8 cellular contexts compared by ENCODE assay signal in the genomic region with DNA sequence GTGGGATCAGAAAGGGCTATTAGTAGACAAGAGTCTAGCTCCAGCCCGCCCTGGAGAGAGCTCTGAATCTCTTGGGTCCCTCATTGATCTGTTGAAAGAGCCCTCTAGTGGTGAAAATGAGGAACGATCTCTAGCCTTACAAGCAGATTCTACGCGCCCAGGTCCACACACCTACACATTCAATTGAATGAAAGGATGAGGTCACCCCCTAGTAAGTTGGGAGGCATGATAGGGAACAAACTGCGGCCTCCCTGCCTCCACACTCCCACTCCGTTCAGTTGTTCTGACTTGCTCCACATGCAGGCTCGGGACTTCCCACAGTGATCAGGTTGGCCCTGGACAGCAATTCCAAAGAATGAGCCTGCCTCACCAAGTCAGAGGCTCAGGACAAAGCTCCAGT. TPM values are rescaled to one million over a fixed set of nuclear protein-coding genes. Genes with fewer than 3 reads are reported as not detected.
A peak's percentile ranks its signal among the peaks of the same experiment; 100 is the strongest.
DNase-seq lines count a peak whose midpoint lies in the region; ATAC-seq, FAIRE-seq and TF ChIP-seq lines count a peak whose summit lies in the region.

No MANE protein-coding gene starts in this region.

- ATAC-seq in GM19395 (IDR thresholded peaks at IDR 0.05; ENCODE audit: unreplicated experiment) = no peak

- CTCF ChIA-PET in H1 (lab: Charles Lee; ENCODE audit: partially characterized antibody) = interaction anchor here (0.5 to 10.0 kb wide), 80 partner anchors 9 to 1074 kb away, joined by 3 to 124 read pairs (median 4); no protein-coding TSS in a partner anchor

- H3K23me2 ChIP-seq in H1 (ENCODE audit: low read depth, low read length) = peaks cover 6% of the 10 kb centered on the region; the same call in 1 of the 2 replicates

- no peaks in the 10 kb centered on the region for H3K79me2 ChIP-seq in H1 (ENCODE audit: control insufficient read depth in 1 of 2, insufficient read depth in 2 of 2, low read length in 2 of 2)

- peak; percentile 76 for TF ChIP-seq CTCF in GM12875 (IDR thresholded peaks at IDR 0.05; ENCODE audit: borderline replicate concordance, insufficient read depth, low read depth, low read length)
- TF ChIP-seq CTCF in H1 (IDR thresholded peaks at IDR 0.05; ENCODE audit: control extremely low read depth in 1 of 3, insufficient read depth in 1 of 3, low read depth in 1 of 3, low read length in 3 of 3) = peak; percentile 0 to 79 (median 79)
- TF ChIP-seq CTCF in tibial nerve (IDR thresholded peaks at IDR 0.05) = peak; percentile 43 to 66 (median 46)

- no peak overlapping the region for H2BK12ac ChIP-seq in H1 (ENCODE audit: low read depth, low read length)

- H3K18ac ChIP-seq in H1 (ENCODE audit: extremely low read depth, low read length) = no peak overlapping the region

- H3K4me3 Mint-ChIP-seq in activated CD4-positive, alpha-beta T cell treated with anti-CD3 and anti-CD28 coated beads, Interleukin-2, amount 10 ng/mL, durations not matched to agents 24 days and 14 days = no peak overlapping the region

- intact Hi-C loops in activated CD4-positive, alpha-beta T cell treated with anti-CD3 and anti-CD28 coated beads, Interleukin-2, amount 10 ng/mL, durations not matched to agents 24 days and 14 days (cut with micrococcal nuclease) = loop anchor here (1.0 kb wide), 2 partner anchors 182 to 211 kb away; no protein-coding TSS in a partner anchor

- no peaks in the 10 kb centered on the region for H3K79me1 ChIP-seq in H1 (ENCODE audit: low read depth, low read length)

- TF ChIP-seq POLR2A in H1 (IDR thresholded peaks at IDR 0.05; ENCODE audit: control extremely low read depth in 1 of 2, low read depth in 2 of 2, low read length in 2 of 2) = no peak
- no peak for TF ChIP-seq POLR2A in tibial nerve (IDR thresholded peaks at IDR 0.05)

- H3K9me3 ChIP-seq in H1 (ENCODE audit: insufficient read depth in 2 of 2, low read depth in 1 of 2, low read length in 1 of 2) (no peaks in the 10 kb centered on the region), tibial nerve (no peaks in the 10 kb centered on the region)

- H3K4me2 ChIP-seq in H1 (ENCODE audit: insufficient read depth in 1 of 2, low read depth in 2 of 2, low read length in 2 of 2) = no peak overlapping the region

- H3K27me3 Mint-ChIP-seq in activated CD4-positive, alpha-beta T cell treated with anti-CD3 and anti-CD28 coated beads, Interleukin-2, amount 10 ng/mL, durations not matched to agents 24 days and 14 days = peaks cover 40% of the 10 kb centered on the region

- no peak overlapping the region for H2BK15ac ChIP-seq in H1 (ENCODE audit: low read length)

- H3K9ac ChIP-seq in H1 (replicated peaks in 1 of 4; ENCODE audit: extremely low read depth in 1 of 4, low read depth in 3 of 4, low read length in 3 of 4) = no peak overlapping the region

- DNase-seq in AG08395 (ENCODE audit: low spot score) (peak; percentile 30), NCI-H2029 (lab: John Stamatoyannopoulos, UW) (peak; percentile 63), H1 (ENCODE audit: low read depth in 1 of 2, low spot score in 2 of 2) (peak; percentile 33 to 54), mucosa of gallbladder (ENCODE audit: low spot score) (peak; percentile 11), tibial nerve (ENCODE audit: low spot score in 2 of 2) (no peak)
- peak; percentile 77 for DNase-seq in activated CD4-positive, alpha-beta T cell treated with anti-CD3 and anti-CD28 coated beads, Interleukin-2, amount 10 ng/mL, durations not matched to agents 24 days and 14 days

- no peak overlapping the region; the same call in 1 of the 2 replicates for H2AK5ac ChIP-seq in H1 (ENCODE audit: low read depth, low read length)

- 18% methylated on average over 7 of the region's 7 CpGs; no CpG with 5 or more reads in 1 of the 2 experiments for WGBS in H1 (ENCODE audit: extremely low coverage in 1 of 2, insufficient coverage in 1 of 2, insufficient read length in 1 of 2, insufficient replicate concordance in 2 of 2, low coverage in 1 of 2, low lambda C conversion rate in 2 of 2, missing lambda C conversion rate in 1 of 2), 2 experiments
- whole genome bisulfite sequencing in tibial nerve, 2 donors = 11 to 16% methylated on average over 7 of the region's 7 CpGs

- H2AFZ ChIP-seq in H1 (ENCODE audit: low read length) = no peak overlapping the region

- H3K23ac ChIP-seq in H1 (ENCODE audit: insufficient read length) = no peak overlapping the region

- H3K36me3 Mint-ChIP-seq in activated CD4-positive, alpha-beta T cell treated with anti-CD3 and anti-CD28 coated beads, Interleukin-2, amount 10 ng/mL, durations not matched to agents 24 days and 14 days (ENCODE audit: low read depth) = no peaks in the 10 kb centered on the region

- no peaks in the 10 kb centered on the region for H3K36me3 ChIP-seq in H1 (ENCODE audit: control insufficient read depth in 2 of 4, insufficient read depth in 4 of 4, low read length in 3 of 4)
- H3K36me3 ChIP-seq in tibial nerve = no peaks in the 10 kb centered on the region

- H2BK20ac ChIP-seq in H1 (ENCODE audit: low read length) = no peak overlapping the region

- no peak overlapping the region for H4K5ac ChIP-seq in H1 (ENCODE audit: insufficient read length, low read depth, low read length)

- H3K4me1 ChIP-seq in H1 (replicated peaks in 1 of 4; ENCODE audit: control insufficient read depth in 3 of 4, insufficient read depth in 4 of 4, low read length in 3 of 4) = peaks cover 0 to 4% (median under 1%) of the 10 kb centered on the region in 4 experiments; a peak in 3 of 7 replicates
- no peaks in the 10 kb centered on the region for H3K4me1 ChIP-seq in tibial nerve

- H3K4ac ChIP-seq in H1 (replicated peaks; ENCODE audit: insufficient read length, low read depth, low read length) = no peak overlapping the region

- no peak overlapping the region for H3K27ac Mint-ChIP-seq in activated CD4-positive, alpha-beta T cell treated with anti-CD3 and anti-CD28 coated beads, Interleukin-2, amount 10 ng/mL, durations not matched to agents 24 days and 14 days

- no peak overlapping the region for H2BK120ac ChIP-seq in H1 (replicated peaks; ENCODE audit: low read depth, low read length)

- TF ChIP-seq RAD21 in H1 (IDR thresholded peaks at IDR 0.05 in 1 of 2, conservative IDR thresholded peaks at IDR 0.05 in 1 of 2; ENCODE audit: low read depth in 2 of 2, low read length in 2 of 2) = peak; percentile 79 to 90

- no peak overlapping the region for H2BK5ac ChIP-seq in H1 (ENCODE audit: low read depth, low read length)

- no peak overlapping the region for H4K91ac ChIP-seq in H1 (replicated peaks; ENCODE audit: insufficient read length, low read length)

- H3K27ac ChIP-seq in H1 (ENCODE audit: low read depth, low read length) = no peak overlapping the region
- H3K27ac ChIP-seq in tibial nerve = no peak overlapping the region

- no peak for TF ChIP-seq EP300 in H1 (IDR thresholded peaks at IDR 0.05; ENCODE audit: borderline replicate concordance in 1 of 2, low read depth in 2 of 2, low read length in 2 of 2)
- no peak for TF ChIP-seq EP300 in tibial nerve (IDR thresholded peaks at IDR 0.05)

- POLR2A ChIA-PET in H1 (lab: Charles Lee; ENCODE audit: partially characterized antibody) = interaction anchor here (0.9 to 1.1 kb wide), 3 partner anchors 94 to 208 kb away, joined by 3 read pairs; no protein-coding TSS in a partner anchor

- H4K20me1 ChIP-seq in H1 (replicated peaks in 1 of 2; ENCODE audit: control insufficient read depth in 1 of 2, insufficient read depth in 2 of 2, low read length in 2 of 2) = no peaks in the 10 kb centered on the region

- H3K27me3 ChIP-seq in H1 (replicated peaks in 1 of 4; ENCODE audit: control insufficient read depth in 3 of 4, extremely low read depth in 1 of 4, insufficient read depth in 3 of 4, low read length in 3 of 4) (peaks cover 5 to 25% (median 15%) of the 10 kb centered on the region in 4 experiments), tibial nerve (peaks cover 0 to 40% of the 10 kb centered on the region in 2 donors)

- H3K4me1 Mint-ChIP-seq in activated CD4-positive, alpha-beta T cell treated with anti-CD3 and anti-CD28 coated beads, Interleukin-2, amount 10 ng/mL, durations not matched to agents 24 days and 14 days = peaks cover 4% of the 10 kb centered on the region

- H3K14ac ChIP-seq in H1 (ENCODE audit: insufficient read length) = no peak overlapping the region

- no peak overlapping the region for H3K56ac ChIP-seq in H1 (replicated peaks; ENCODE audit: insufficient read length, low read depth, low read length)

- H3K4me3 ChIP-seq in GM12875 (ENCODE audit: low read depth, low read length) = no peak overlapping the region
- H3K4me3 ChIP-seq in H1 (ENCODE audit: extremely low read depth in 1 of 4, insufficient read depth in 2 of 4, low read depth in 3 of 4, low read length in 4 of 4) = no peak overlapping the region
- no peak overlapping the region for H3K4me3 ChIP-seq in tibial nerve

- H4K8ac ChIP-seq in H1 (ENCODE audit: extremely low read depth, insufficient read depth, low read length) = no peak overlapping the region

- H3K9me3 Mint-ChIP-seq in activated CD4-positive, alpha-beta T cell treated with anti-CD3 and anti-CD28 coated beads, Interleukin-2, amount 10 ng/mL, durations not matched to agents 24 days and 14 days = no peaks in the 10 kb centered on the region

- FAIRE-seq in H1 (lab: Jason Lieb, UNC) = peak; percentile 88

TF ChIP-seq in H1, 55 proteins besides CTCF, POLR2A, EP300 and RAD21 (continues in another document):
- TF ChIP-seq KDM5A (IDR thresholded peaks at IDR 0.05; ENCODE audit: low read length) (no peak), JUN (IDR thresholded peaks at IDR 0.05; ENCODE audit: low read depth, low read length) (peak; percentile 64; the same call in 1 of the 2 replicates), ZNF274 (IDR thresholded peaks at IDR 0.05; ENCODE audit: borderline replicate concordance, extremely low read depth, low read length) (no peak), RBBP5 (IDR thresholded peaks at IDR 0.05; ENCODE audit: borderline replicate concordance, low read depth, low read length) (no peak)

RNA-seq across cellular contexts. Expression of gene CACNG3, which starts 2.9 kb away (rescaled TPM):
- not detected in 2 replicates for total RNA-seq in activated CD4-positive, alpha-beta T cell treated with anti-CD3 and anti-CD28 coated beads, Interleukin-2, amount 10 ng/mL, durations not matched to agents 24 days and 14 days
- total RNA-seq in H1 (2021; fragmentation: NEBNext Ultra II Directional; extraction: Animal tissue kit (Norgen Biotek cat#: 25700)) = not detected in 2 replicates
- polyA plus RNA-seq in H1 (2011; rRNA removed) = 0.06 and 0.12 TPM in 2 replicates
- 0.08 TPM for polyA plus RNA-seq in H1 (2011; cell fraction: cytosol; rRNA removed)
- polyA plus RNA-seq in H1 (2011; cell fraction: nucleus; rRNA removed) = 0.04 TPM
- 0.05 to 0.16 TPM (median 0.10 TPM) in 3 of 4 replicates, not detected in the other for polyA plus RNA-seq in H1 (2012, experiment 1 of 2)
- 0.09 TPM for polyA plus RNA-seq in H1 (2012, experiment 2 of 2)
- polyA plus RNA-seq in H1 (2013, experiment 1 of 2) = 0.02 TPM
- polyA plus RNA-seq in H1 (2013, experiment 2 of 2) = 0.04 TPM
- 0.07 TPM in 1 of 2 replicates, not detected in the other for polyA minus RNA-seq in H1 (2011; rRNA and poly(A)+ RNA removed)
- polyA minus RNA-seq in H1 (2011; cell fraction: cytosol; rRNA and poly(A)+ RNA removed) = not detected
- polyA minus RNA-seq in H1 (2011; cell fraction: nucleus; rRNA and poly(A)+ RNA removed) = not detected
- total RNA-seq in mucosa of gallbladder (not detected), tibial nerve (not detected)

Comparison
In these comparisons a context has a peak if more than half of its experiments do, and no peak if none do; other contexts are left out.
1. DNase-seq: peak in AG08395 (single experiment), NCI-H2029 (single experiment), activated CD4-positive, alpha-beta T cell treated with anti-CD3 and anti-CD28 coated beads, Interleukin-2, amount 10 ng/mL, durations not matched to agents 24 days and 14 days (single experiment), H1 (2 of 2) and mucosa of gallbladder (single experiment); none in tibial nerve (0 of 2).
2. Peak in every context shown above with its lines, with median percentiles within 50 percentile points of each other: CTCF ChIP-seq.